ENCODE assay signal across 8 cellular contexts in the genomic region with DNA sequence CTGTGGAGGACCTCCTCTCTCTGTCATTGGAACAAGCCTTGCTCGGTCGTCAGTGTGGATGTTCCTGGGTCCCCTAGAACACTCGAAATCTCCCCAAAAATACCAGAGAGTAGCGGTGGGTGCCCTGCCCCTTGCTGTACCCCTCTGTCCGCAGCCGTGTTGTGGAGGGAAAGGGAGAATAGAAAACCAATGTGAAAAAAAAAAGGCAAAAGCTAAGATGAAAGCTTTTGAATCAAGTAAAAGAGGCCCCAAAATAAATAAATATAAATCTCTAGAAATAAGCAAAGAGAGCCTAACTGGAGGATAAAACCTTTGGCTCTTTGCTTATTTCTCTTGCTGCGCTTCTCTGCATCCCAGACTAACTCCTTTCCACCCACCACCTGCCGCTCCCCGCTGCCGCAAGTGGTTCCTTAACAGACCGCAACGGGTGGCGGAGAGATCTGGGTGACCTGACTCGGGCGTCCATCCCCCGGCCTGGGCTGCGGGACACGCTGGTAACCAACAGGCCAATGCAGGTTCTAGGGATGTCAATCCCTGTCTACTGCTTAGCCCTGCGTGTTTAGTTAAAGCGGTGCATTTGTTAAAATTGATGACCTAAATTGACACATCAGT.
DNase-seq lines count a peak whose midpoint lies in the region; ATAC-seq, FAIRE-seq and TF ChIP-seq lines count a peak whose summit lies in the region.

No MANE protein-coding gene starts in this region.

- peaks cover 47 to 60% (median 52%) of the 10 kb centered on the region in 11 experiments for H3K27me3 ChIP-seq in BLaER1 treated with 17β-estradiol and CSF1 and Interleukin-3, amounts not matched to agents 10 nM and 100 nM
- H3K27me3 ChIP-seq in HL-60 (ENCODE audit: insufficient read depth, poor library complexity, severe bottlenecking) = peaks cover 26% of the 10 kb centered on the region
- H3K27me3 ChIP-seq in bronchial epithelial cell (ENCODE audit: control insufficient read depth, insufficient read depth, low read length) = peaks cover 10% of the 10 kb centered on the region

- peak overlapping the region in 3 of 6 donors; percentile 33 to 77 (median 37) for H3K27ac Mint-ChIP-seq in naive B cell

- peaks cover under 1 to 22% (median 7%) of the 10 kb centered on the region in 7 donors for H3K9me3 Mint-ChIP-seq in naive B cell

- DNase-seq in HL-60 (ENCODE audit: low read depth in 1 of 2, low spot score in 1 of 2) (no peak), bronchial epithelial cell (ENCODE audit: low read depth) (no peak), naive B cell (no peak), RWPE1 (ENCODE audit: low spot score) (no peak)
- DNase-seq in stimulated activated CD4-positive, alpha-beta T cell treated with anti-CD3 and anti-CD28 coated beads, Interleukin-2, amount 100 ng/mL, for 24 hours = no peak
- DNase-seq in activated naive CD4-positive, alpha-beta T cell treated with Interleukin-2 at 50 U/mL for 16 hours = no peak

- H3K4me2 ChIP-seq in BLaER1 treated with 17β-estradiol and CSF1 and Interleukin-3, amounts not matched to agents 10 nM and 100 nM = peak overlapping the region in 10 of 11 experiments; percentile 6 to 64 (median 39); a peak in 17 of 22 replicates

- H3K4me3 Mint-ChIP-seq in naive B cell = peak overlapping the region in 6 of 8 donors; percentile 13 to 76 (median 62)

- H3K9me3 ChIP-seq in BLaER1 treated with 17β-estradiol and CSF1 and Interleukin-3, amounts not matched to agents 10 nM and 100 nM (replicated peaks in 1 of 11) = peaks cover 22 to 49% (median 38%) of the 10 kb centered on the region in 11 experiments; a peak in 21 of 22 replicates

- POLR2A ChIA-PET in RWPE1 (lab: Yijun Ruan, JAX; ENCODE audit: low non-redundant PET) = no interaction called here

- H3K36me3 ChIP-seq in BLaER1 treated with 17β-estradiol and CSF1 and Interleukin-3, amounts not matched to agents 10 nM and 100 nM = 0 out of 22 replicates have a peak, but pooled peaks cover 0 to 3% (median 0%) of the 10 kb centered on the region in 11 experiments
- no peaks in the 10 kb centered on the region for H3K36me3 ChIP-seq in bronchial epithelial cell (ENCODE audit: control insufficient read depth, insufficient read depth, low read length)

- CTCF ChIA-PET in RWPE1 (lab: Yijun Ruan, JAX) = interaction anchor here (0.5 to 0.7 kb wide), 2 partner anchors 1027 to 1549 kb away, joined by 3 read pairs; no protein-coding TSS in a partner anchor

- H3K27me3 Mint-ChIP-seq in naive B cell = peaks cover 63 to 83% (median 71%) of the 10 kb centered on the region in 3 donors

- peaks cover 0 to 19% of the 10 kb centered on the region in 2 donors for H3K36me3 Mint-ChIP-seq in naive B cell

- no peak for FAIRE-seq in bronchial epithelial cell (lab: Jason Lieb, UNC)

- no peak for TF ChIP-seq CTCF in HL-60 (IDR thresholded peaks at IDR 0.05; ENCODE audit: insufficient read depth, low read length)
- TF ChIP-seq CTCF in bronchial epithelial cell (IDR thresholded peaks at IDR 0.05; ENCODE audit: insufficient read depth, low read length, severe bottlenecking) = no peak
- no peak for TF ChIP-seq CTCF in RWPE1 (conservative IDR thresholded peaks at IDR 0.05; ENCODE audit: low read depth)

- no peak overlapping the region for H3K9ac ChIP-seq in BLaER1 treated with 17β-estradiol and CSF1 and Interleukin-3, amounts not matched to agents 10 nM and 100 nM

- H3K27ac ChIP-seq in BLaER1 treated with 17β-estradiol and CSF1 and Interleukin-3, amounts not matched to agents 10 nM and 100 nM = no peak overlapping the region
- H3K27ac ChIP-seq in HL-60 (replicated peaks) = no peak overlapping the region
- no peak overlapping the region for H3K27ac ChIP-seq in RWPE1

- H3K4me1 Mint-ChIP-seq in naive B cell = peaks cover 5 to 16% (median 12%) of the 10 kb centered on the region in 3 donors

- H4K20me1 ChIP-seq in BLaER1 treated with 17β-estradiol and CSF1 and Interleukin-3, amounts not matched to agents 10 nM and 100 nM = no peaks in the 10 kb centered on the region; a peak in 1 of 22 replicates

- ATAC-seq in naive B cell (ENCODE audit: low read depth in 2 of 2) (no peak), GM19455 (IDR thresholded peaks at IDR 0.05; ENCODE audit: unreplicated experiment) (no peak)

- H3K4me3 ChIP-seq in BLaER1 treated with 17β-estradiol and CSF1 and Interleukin-3, amounts not matched to agents 10 nM and 100 nM = peak overlapping the region in 9 of 10 experiments; percentile 15 to 58 (median 33); a peak in 12 of 20 replicates
- H3K4me3 ChIP-seq in HL-60 (replicated peaks; ENCODE audit: insufficient read depth, low read length) = peak overlapping the region; percentile 40
- peak overlapping the region; percentile 33 for H3K4me3 ChIP-seq in bronchial epithelial cell (ENCODE audit: low read depth, low read length)

- H3K4me1 ChIP-seq in BLaER1 treated with 17β-estradiol and CSF1 and Interleukin-3, amounts not matched to agents 10 nM and 100 nM = peaks cover 0 to 10% (median 7%) of the 10 kb centered on the region in 10 experiments; a peak in 7 of 20 replicates
